In the genomic region with DNA sequence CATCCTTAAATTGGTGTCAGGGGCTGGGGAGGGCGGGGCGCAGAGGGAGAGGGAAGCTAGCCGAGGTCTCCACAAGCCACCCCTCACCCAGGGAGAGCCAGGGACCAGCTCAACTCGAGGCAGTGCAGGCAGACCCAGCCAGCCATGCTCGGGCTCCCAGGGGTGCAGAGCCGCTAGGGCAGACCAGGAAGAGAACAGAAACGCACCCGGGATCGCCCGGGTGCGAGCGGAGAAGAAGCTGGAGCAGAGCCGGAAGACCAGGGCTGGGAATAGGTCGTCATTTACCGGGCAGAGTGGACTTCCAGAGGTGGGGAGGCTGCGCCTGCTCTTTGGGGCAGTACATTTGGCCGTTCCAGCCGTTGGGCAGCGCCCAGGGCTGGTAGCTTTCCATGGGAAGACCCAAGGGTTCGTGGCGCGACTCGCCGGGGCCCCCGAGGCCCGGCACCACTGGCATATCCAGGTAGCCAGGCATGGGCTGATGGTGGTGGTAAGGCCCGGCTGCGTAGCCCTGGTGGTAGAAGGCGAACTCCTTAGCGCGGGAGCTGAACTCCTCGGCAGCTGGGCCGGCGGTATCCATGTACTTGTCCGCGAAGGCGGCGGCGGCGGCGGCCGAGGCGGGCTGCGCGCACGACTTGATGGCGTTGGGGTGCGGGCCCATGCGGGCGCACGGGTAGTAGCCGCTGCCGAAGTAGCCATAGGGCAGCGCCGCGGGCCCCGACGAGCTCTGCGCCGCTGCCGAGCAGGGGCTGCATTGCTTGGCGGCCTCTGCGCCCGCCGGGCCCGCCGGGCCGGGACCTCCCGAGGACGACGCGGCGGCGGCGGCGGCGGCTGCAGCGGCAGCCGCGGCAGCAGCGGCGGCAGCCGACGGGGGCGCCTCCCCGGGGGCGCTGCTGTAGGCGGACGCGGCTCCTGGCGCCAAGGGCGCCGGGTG, we compare ENCODE assay signal across 1 cellular context.
A peak's percentile ranks its signal among the peaks of the same experiment; 100 is the strongest.
TF ChIP-seq lines count a peak whose summit lies in the region.

No MANE protein-coding gene starts in this region.

TF ChIP-seq in HepG2, 621 proteins besides CTCF, POLR2A, EP300 and RAD21:
- TF ChIP-seq, protein P1, sequence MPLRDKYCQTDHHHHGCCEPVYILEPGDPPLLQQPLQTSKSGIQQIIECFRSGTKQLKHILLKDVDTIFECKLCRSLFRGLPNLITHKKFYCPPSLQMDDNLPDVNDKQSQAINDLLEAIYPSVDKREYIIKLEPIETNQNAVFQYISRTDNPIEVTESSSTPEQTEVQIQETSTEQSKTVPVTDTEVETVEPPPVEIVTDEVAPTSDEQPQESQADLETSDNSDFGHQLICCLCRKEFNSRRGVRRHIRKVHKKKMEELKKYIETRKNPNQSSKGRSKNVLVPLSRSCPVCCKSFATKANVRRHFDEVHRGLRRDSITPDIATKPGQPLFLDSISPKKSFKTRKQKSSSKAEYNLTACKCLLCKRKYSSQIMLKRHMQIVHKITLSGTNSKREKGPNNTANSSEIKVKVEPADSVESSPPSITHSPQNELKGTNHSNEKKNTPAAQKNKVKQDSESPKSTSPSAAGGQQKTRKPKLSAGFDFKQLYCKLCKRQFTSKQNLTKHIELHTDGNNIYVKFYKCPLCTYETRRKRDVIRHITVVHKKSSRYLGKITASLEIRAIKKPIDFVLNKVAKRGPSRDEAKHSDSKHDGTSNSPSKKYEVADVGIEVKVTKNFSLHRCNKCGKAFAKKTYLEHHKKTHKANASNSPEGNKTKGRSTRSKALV (CRISPR knock-in tag; IDR thresholded peaks at IDR 0.05) = peak; percentile 88
- peak; percentile 73; the same call in 1 of the 2 replicates for TF ChIP-seq MTF2 (CRISPR knock-in tag; IDR thresholded peaks at IDR 0.05; ENCODE audit: borderline replicate concordance)
- TF ChIP-seq ZNF777 (CRISPR knock-in tag; IDR thresholded peaks at IDR 0.05) = peak; percentile 92
- TF ChIP-seq ZNF598 (CRISPR knock-in tag; IDR thresholded peaks at IDR 0.05; ENCODE audit: borderline replicate concordance) = 0 out of 2 replicates have a peak, but pooled peaks have one; percentile 29
- TF ChIP-seq NRL (CRISPR knock-in tag; IDR thresholded peaks at IDR 0.05; ENCODE audit: borderline replicate concordance) = 0 out of 2 replicates have a peak, but pooled peaks have one; percentile 41
- TF ChIP-seq HNRNPL (IDR thresholded peaks at IDR 0.05; ENCODE audit: low read depth, low read length) = 0 out of 2 replicates have a peak, but pooled peaks have one; percentile 20
- no peak for TF ChIP-seq RARA (CRISPR knock-in tag; IDR thresholded peaks at IDR 0.05)
- TF ChIP-seq EZH2 (conservative IDR thresholded peaks at IDR 0.05; ENCODE audit: low read depth, low read length) = peak; percentile 92
- TF ChIP-seq EHMT2 (IDR thresholded peaks at IDR 0.05; ENCODE audit: borderline replicate concordance, low read depth, low read length) = no peak
- TF ChIP-seq ZNF687 (CRISPR knock-in tag; IDR thresholded peaks at IDR 0.05) = peak; percentile 29; the same call in 1 of the 2 replicates
- no peak for TF ChIP-seq ZNF367 (CRISPR knock-in tag; IDR thresholded peaks at IDR 0.05; ENCODE audit: borderline replicate concordance)
- TF ChIP-seq BCL6 (CRISPR knock-in tag; IDR thresholded peaks at IDR 0.05) = 0 out of 2 replicates have a peak, but pooled peaks have one; percentile 13
- TF ChIP-seq MED13 (CRISPR knock-in tag; IDR thresholded peaks at IDR 0.05) = 0 out of 2 replicates have a peak, but pooled peaks have one; percentile 23
- TF ChIP-seq RNF2 (conservative IDR thresholded peaks at IDR 0.05; ENCODE audit: low read depth) = 0 out of 2 replicates have a peak, but pooled peaks have one; percentile 38
